In the genomic region with DNA sequence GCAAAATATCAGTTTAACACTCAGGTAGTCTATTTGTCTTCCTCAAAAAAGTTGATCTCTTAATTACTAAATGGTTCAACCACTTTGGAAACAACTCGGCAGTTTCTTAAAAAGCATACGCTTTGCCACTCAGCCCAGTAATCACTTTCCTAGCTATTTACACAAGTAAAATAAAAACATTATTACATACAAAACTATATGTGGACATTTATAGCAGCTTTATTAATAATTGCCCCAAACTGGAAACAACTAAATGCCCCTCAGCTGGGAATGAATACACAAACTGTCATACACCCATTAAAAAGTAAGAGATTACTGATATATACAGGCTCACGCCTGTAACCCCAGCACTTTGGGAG, we compare ENCODE assay signal across 11 cellular contexts. TPM values are rescaled to one million over a fixed set of nuclear protein-coding genes. Genes with fewer than 3 reads are reported as not detected.
DNase-seq lines count a peak whose midpoint lies in the region; ATAC-seq, FAIRE-seq and TF ChIP-seq lines count a peak whose summit lies in the region.
"Had no signal": no experiment of that assay in that cellular context is flagged by ENCODE, and none has a peak within 500 bp of the region (broad histone marks: within the 10 kb centered on the region; RNA-seq: fewer than 3 reads in every experiment).

No MANE protein-coding gene starts in this region.

- no peak for TF ChIP-seq POLR2A in GM12891 (IDR thresholded peaks at IDR 0.05; ENCODE audit: low read depth, low read length)

- H3K4me3 ChIP-seq in HEK293 (ENCODE audit: low read depth, low read length), result no peak overlapping the region
- no peak overlapping the region for H3K4me3 ChIP-seq in mesodermal cell (ENCODE audit: extremely low read depth, insufficient read depth, low read length, poor library complexity, severe bottlenecking)
- H3K4me3 ChIP-seq in aorta (ENCODE audit: low read length in 2 of 2), result no peak overlapping the region

- ATAC-seq in WTC11, result no peak
- no peak for ATAC-seq in aorta (ENCODE audit: low FRiP score)

- no peak overlapping the region for H3K27ac Mint-ChIP-seq in WTC11

- H3K36me3 Mint-ChIP-seq in WTC11, result peaks cover 38% of the 10 kb centered on the region

- WGBS in mesodermal cell (ENCODE audit: insufficient coverage in 2 of 2), 2 experiments, result 100% methylated on average over 2 of the region's 3 CpGs; no CpG with 5 or more reads in 1 of the 2 experiments
- 57 to 58% methylated on average over 3 of the region's 3 CpGs for WGBS in aorta, 2 donors

- no peaks in the 10 kb centered on the region for H3K9me3 Mint-ChIP-seq in WTC11

- H3K27me3 ChIP-seq in aorta (ENCODE audit: control insufficient read depth in 1 of 2, insufficient read depth in 2 of 2, low read length in 1 of 2), result no peaks in the 10 kb centered on the region

- H3K4me1 Mint-ChIP-seq in WTC11, result peaks cover 34% of the 10 kb centered on the region

- H3K9me3 ChIP-seq in HEK293 (ENCODE audit: control insufficient read depth, insufficient read depth, low read depth, low read length), result no peaks in the 10 kb centered on the region
- no peaks in the 10 kb centered on the region for H3K9me3 ChIP-seq in mesodermal cell (ENCODE audit: control insufficient read depth, low read length)
- H3K9me3 ChIP-seq in aorta (ENCODE audit: control insufficient read depth, low read length), result no peaks in the 10 kb centered on the region

- H3K27ac ChIP-seq in HEK293 (ENCODE audit: extremely low read depth, low read depth, low read length) (no peak overlapping the region), mesodermal cell (ENCODE audit: low read depth, low read length, severe bottlenecking) (peak overlapping the region; percentile 6), aorta (ENCODE audit: low read depth in 1 of 2, low read length in 2 of 2) (no peak overlapping the region)

- FAIRE-seq in GM12891 (lab: Jason Lieb, UNC) (no peak), D721Med (lab: Jason Lieb, UNC) (no peak)

- H3K4me1 ChIP-seq in HEK293 (ENCODE audit: control insufficient read depth, insufficient read depth, low read length) (no peaks in the 10 kb centered on the region), mesodermal cell (ENCODE audit: control insufficient read depth, insufficient read depth, low read length, poor library complexity, severe bottlenecking) (no peaks in the 10 kb centered on the region), aorta (ENCODE audit: control insufficient read depth in 1 of 2, insufficient read depth in 2 of 2, low read length in 2 of 2) (no peaks in the 10 kb centered on the region)

- H3K27me3 Mint-ChIP-seq in WTC11 (ENCODE audit: low read depth), result no peaks in the 10 kb centered on the region

- H3K36me3 ChIP-seq in HEK293 (ENCODE audit: control insufficient read depth in 2 of 2, insufficient read depth in 1 of 2, low read length in 2 of 2) (peaks cover 14 to 44% of the 10 kb centered on the region in 2 experiments; a peak in 2 of 3 replicates), mesodermal cell (ENCODE audit: control insufficient read depth, insufficient read depth, low read length) (peaks cover 31% of the 10 kb centered on the region), aorta (ENCODE audit: control insufficient read depth in 1 of 2, insufficient read depth in 2 of 2, low read length in 1 of 2) (peaks cover 0 to 4% of the 10 kb centered on the region in 2 donors)

- intact Hi-C loops in aorta (cut with DNase I), result no loop called here

- CTCF ChIA-PET in HEK293 (lab: Yijun Ruan, JAX) (interaction anchor here (0.5 to 6.9 kb wide), 6 partner anchors 9 to 1752 kb away, joined by 3 to 98 read pairs (median 5); partner anchors contain the start of gene SLC17A5), WTC11 (lab: Charles Lee) (interaction anchor here (1.0 kb wide), 2 partner anchors 67 to 139 kb away, joined by 4 to 5 read pairs; no protein-coding TSS in a partner anchor)

- H3K4me3 Mint-ChIP-seq in WTC11, result no peak overlapping the region

- POLR2A ChIA-PET in HEK293 (lab: Yijun Ruan, JAX) (interaction anchor here (0.5 to 5.0 kb wide), 23 partner anchors 8 to 207 kb away, joined by 3 to 37 read pairs (median 4); partner anchors contain the start of genes EEF1A1, MTO1 and SLC17A5), WTC11 (lab: Charles Lee) (interaction anchor here (0.5 to 2.8 kb wide), 13 partner anchors 8 to 875 kb away, joined by 3 to 11 read pairs (median 3); partner anchors contain the start of gene MTO1)

- DNase-seq in DMS 273 treated with DMSO at 0.1 percent for 48 hours (lab: John Stamatoyannopoulos, UW) (peak; percentile 52), WTC11 (ENCODE audit: low spot score) (no peak), GM12891 (ENCODE audit: insufficient read length, low spot score) (no peak), NCI-H2081 (lab: John Stamatoyannopoulos, UW) (no peak), D721Med (ENCODE audit: insufficient read length, low spot score) (no peak), aorta (no peak)
- DNase-seq: amniotic stem cell, DMS79 treated with DMSO at 0.1 percent for 48 hours, SIG-M5 had no signal

- TF ChIP-seq CTCF in HEK293 (tag by site-specific recombination; IDR thresholded peaks at IDR 0.05) (no peak), WTC11 (IDR thresholded peaks at IDR 0.05) (no peak), D721Med (IDR thresholded peaks at IDR 0.05; ENCODE audit: insufficient read depth, missing control alignments) (no peak)

TF ChIP-seq in HEK293, 187 proteins besides CTCF, POLR2A, EP300 and RAD21:
- TF ChIP-seq, protein P1, sequence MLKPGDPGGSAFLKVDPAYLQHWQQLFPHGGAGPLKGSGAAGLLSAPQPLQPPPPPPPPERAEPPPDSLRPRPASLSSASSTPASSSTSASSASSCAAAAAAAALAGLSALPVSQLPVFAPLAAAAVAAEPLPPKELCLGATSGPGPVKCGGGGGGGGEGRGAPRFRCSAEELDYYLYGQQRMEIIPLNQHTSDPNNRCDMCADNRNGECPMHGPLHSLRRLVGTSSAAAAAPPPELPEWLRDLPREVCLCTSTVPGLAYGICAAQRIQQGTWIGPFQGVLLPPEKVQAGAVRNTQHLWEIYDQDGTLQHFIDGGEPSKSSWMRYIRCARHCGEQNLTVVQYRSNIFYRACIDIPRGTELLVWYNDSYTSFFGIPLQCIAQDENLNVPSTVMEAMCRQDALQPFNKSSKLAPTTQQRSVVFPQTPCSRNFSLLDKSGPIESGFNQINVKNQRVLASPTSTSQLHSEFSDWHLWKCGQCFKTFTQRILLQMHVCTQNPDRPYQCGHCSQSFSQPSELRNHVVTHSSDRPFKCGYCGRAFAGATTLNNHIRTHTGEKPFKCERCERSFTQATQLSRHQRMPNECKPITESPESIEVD (tag by site-specific recombination; IDR thresholded peaks at IDR 0.05), result peak; percentile 73
- no peak for TF ChIP-seq ZNF791 (tag by site-specific recombination; IDR thresholded peaks at IDR 0.05)

TF ChIP-seq in WTC11, 78 proteins besides CTCF, POLR2A, EP300 and RAD21:
- TF ChIP-seq ZNF423 (CRISPR knock-in tag; IDR thresholded peaks at IDR 0.05), result 0 out of 2 replicates have a peak, but pooled peaks have one; percentile 7
- no peak for TF ChIP-seq NR2C2 (CRISPR knock-in tag; IDR thresholded peaks at IDR 0.05)

TF ChIP-seq in GM12891, 5 proteins besides CTCF, POLR2A, EP300 and RAD21:
- TF ChIP-seq SPI1 (IDR thresholded peaks at IDR 0.05; ENCODE audit: low read depth, low read length) (no peak), TAF1 (IDR thresholded peaks at IDR 0.05; ENCODE audit: low read depth, low read length) (no peak), PAX5 (IDR thresholded peaks at IDR 0.05; ENCODE audit: insufficient read depth, low read length, severe bottlenecking) (no peak), POLR2AphosphoS5 (IDR thresholded peaks at IDR 0.05; ENCODE audit: low read depth, low read length) (no peak), POU2F2 (IDR thresholded peaks at IDR 0.05; ENCODE audit: low read depth, low read length) (no peak; the same call in 1 of the 2 replicates)

RNA-seq across cellular contexts. Expression of gene EEF1A1, which starts 7.4 kb away (rescaled TPM):
- total RNA-seq in WTC11 (2021) (11,564 to 13,111 TPM (median 12,917 TPM) in 3 replicates), aorta (1,000 to 10,000 TPM; 7,659 to 8,197 TPM)
- 8,757 TPM for polyA plus RNA-seq in mesodermal cell (2013, experiment 1 of 2)
- polyA plus RNA-seq in mesodermal cell (2013, experiment 2 of 2), result 8,926 TPM
- polyA plus RNA-seq in GM12891 (2012; ENCODE audit: low read depth, missing spikeins), result 18,401 TPM
- polyA plus RNA-seq in aorta, result over 10,000 TPM in 1 of 2 donors, 1,000 to 10,000 TPM in 1; 9,464 to 18,336 TPM

RNA-seq across cellular contexts. Expression of gene MTO1, which starts 51.9 kb away (rescaled TPM):
- total RNA-seq in WTC11 (2021), result 24.1 to 32.4 TPM (median 28.2 TPM) in 3 replicates
- 20.2 TPM for polyA plus RNA-seq in mesodermal cell (2013, experiment 1 of 2)
- 20.4 TPM for polyA plus RNA-seq in mesodermal cell (2013, experiment 2 of 2)
- polyA plus RNA-seq in GM12891 (2012; ENCODE audit: low read depth, missing spikeins), result 12.9 TPM
- total RNA-seq in aorta, result 10 to 100 TPM; 21.9 to 33.0 TPM
- 10 to 100 TPM in 1 of 2 donors, 1 to 10 TPM in 1; 6.3 to 13.3 TPM for polyA plus RNA-seq in aorta
